ENCODE assay signal across 16 cellular contexts in the genomic region with DNA sequence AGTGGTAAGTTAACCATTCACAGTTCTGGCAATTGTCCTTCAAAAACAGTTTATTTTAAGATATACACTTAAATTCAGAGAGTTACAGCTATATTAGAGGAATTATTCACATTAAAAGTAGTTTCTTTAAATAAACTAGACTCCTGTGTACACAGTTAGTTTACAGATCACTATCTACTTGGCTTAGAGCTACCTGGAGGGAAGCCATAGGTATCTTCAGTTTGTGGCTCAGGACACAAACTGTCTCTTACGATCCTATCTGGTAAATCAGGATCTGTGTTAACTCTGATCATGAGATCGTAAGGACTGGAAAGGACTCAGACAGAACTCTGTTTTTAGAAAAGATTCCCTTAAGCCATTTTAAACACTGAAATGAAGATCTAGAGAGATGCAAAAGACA.
DNase-seq lines count a peak whose midpoint lies in the region; ATAC-seq and TF ChIP-seq lines count a peak whose summit lies in the region.
"Had no signal": no experiment of that assay in that cellular context is flagged by ENCODE, and none has a peak within 500 bp of the region (broad histone marks: within the 10 kb centered on the region; RNA-seq: fewer than 3 reads in every experiment).

No MANE protein-coding gene starts in this region.

- H3K27me3 ChIP-seq in parathyroid adenoma (ENCODE audit: control insufficient read depth, insufficient read depth, low read length) (no peaks in the 10 kb centered on the region), mammary epithelial cell (ENCODE audit: insufficient read depth, low read length) (no peaks in the 10 kb centered on the region)
- H3K27me3 ChIP-seq: BLaER1 had no signal

- no peak overlapping the region for H2AFZ ChIP-seq in parathyroid adenoma
- H2AFZ ChIP-seq in mammary epithelial cell (ENCODE audit: low read depth, low read length) = no peak overlapping the region
- H2AFZ ChIP-seq: GM23248 had no signal

- CTCF ChIA-PET in mammary epithelial cell (lab: Charles Lee; ENCODE audit: low non-redundant PET) = no interaction called here

- H3K36me3 ChIP-seq in parathyroid adenoma (ENCODE audit: control insufficient read depth, insufficient read depth, low read length) (no peaks in the 10 kb centered on the region), mammary epithelial cell (ENCODE audit: insufficient read depth, low read length) (peaks cover 6% of the 10 kb centered on the region)

- WGBS in mammary epithelial cell (ENCODE audit: low coverage, missing lambda C conversion rate) = 82% methylated on average over 2 of the region's 2 CpGs

- no peaks in the 10 kb centered on the region for H3K9me3 ChIP-seq in parathyroid adenoma (ENCODE audit: control insufficient read depth, low read length)
- H3K9me3 ChIP-seq in mammary epithelial cell (replicated peaks; ENCODE audit: insufficient read depth, low read length) = no peaks in the 10 kb centered on the region
- H3K9me3 ChIP-seq: BLaER1, Caco-2 had no signal

- intact Hi-C loops in mammary epithelial cell (cut with micrococcal nuclease) = no loop called here

- dilution Hi-C loops in mammary epithelial cell (cut with HindIII; ENCODE audit: low sequenced_read_pairs) = no loop called here

- ATAC-seq in HG03354 (IDR thresholded peaks at IDR 0.05; ENCODE audit: poor library complexity, severe bottlenecking, unreplicated experiment) = no peak
- ATAC-seq: CD8-positive, alpha-beta T cell had no signal

- DNase-seq in LNCaP clone FGC (ENCODE audit: low read depth) = peak; percentile 96
- no peak for DNase-seq in mammary epithelial cell
- DNase-seq in NCI-H2227 treated with DMSO at 0.1 percent for 48 hours (lab: John Stamatoyannopoulos, UW) = no peak
- DNase-seq: Caco-2; CD4-positive, CD25-positive, alpha-beta regulatory T cell; CD8-positive, alpha-beta T cell; DMS153; DND-41; GM23248; H7; HCEC 1CT had no signal

- H3K79me2 ChIP-seq in parathyroid adenoma (no peaks in the 10 kb centered on the region), mammary epithelial cell (ENCODE audit: insufficient read depth, low read length) (no peaks in the 10 kb centered on the region)

- no peaks in the 10 kb centered on the region for H4K20me1 ChIP-seq in mammary epithelial cell (ENCODE audit: insufficient read depth, low read length)
- H4K20me1 ChIP-seq: BLaER1 had no signal

- in situ Hi-C loops in mammary epithelial cell (cut with MboI; ENCODE audit: low sequenced_read_pairs in 2 of 2) = no loop called here

- H3K9ac ChIP-seq in parathyroid adenoma = no peak overlapping the region
- H3K9ac ChIP-seq in mammary epithelial cell (ENCODE audit: insufficient read depth, low read length) = no peak overlapping the region
- H3K9ac ChIP-seq: BLaER1, GM23248 had no signal

- no peak overlapping the region; the same call in 1 of the 2 replicates for H3K4me3 ChIP-seq in LNCaP clone FGC (ENCODE audit: low read depth, low read length)
- H3K4me3 ChIP-seq in parathyroid adenoma (ENCODE audit: low read depth, low read length) = no peak overlapping the region
- no peak overlapping the region for H3K4me3 ChIP-seq in mammary epithelial cell (replicated peaks in 1 of 3; ENCODE audit: insufficient read depth in 1 of 3, low read depth in 2 of 3, low read length in 3 of 3)
- H3K4me3 ChIP-seq: BLaER1, GM23248 had no signal

- peak overlapping the region; percentile 77 for H3K27ac ChIP-seq in VCaP
- H3K27ac ChIP-seq in parathyroid adenoma = no peak overlapping the region
- no peak overlapping the region for H3K27ac ChIP-seq in mammary epithelial cell (ENCODE audit: insufficient read depth, low read depth, low read length)
- H3K27ac ChIP-seq: BLaER1, C4-2B, GM23248 had no signal

- no TSS peak for BruUV-seq in mammary epithelial cell (replicated peaks; lab: Mats Ljungman, UMichigan)

- H3K4me2 ChIP-seq in parathyroid adenoma (ENCODE audit: low read length) (peak overlapping the region; percentile 40), mammary epithelial cell (ENCODE audit: insufficient read depth, low read depth, low read length) (no peak overlapping the region)
- H3K4me2 ChIP-seq: BLaER1 had no signal

- TF ChIP-seq CTCF in LNCaP clone FGC (IDR thresholded peaks at IDR 0.05; ENCODE audit: control insufficient read depth, extremely low read depth, insufficient read depth) = no peak
- TF ChIP-seq CTCF in VCaP (conservative IDR thresholded peaks at IDR 0.05) = no peak
- no peak for TF ChIP-seq CTCF in parathyroid adenoma (IDR thresholded peaks at IDR 0.05)
- TF ChIP-seq CTCF in mammary epithelial cell (conservative IDR thresholded peaks at IDR 0.05 in 1 of 2, IDR thresholded peaks at IDR 0.05 in 1 of 2; ENCODE audit: extremely low read depth in 1 of 2, insufficient read depth in 1 of 2, low read depth in 1 of 2, low read length in 2 of 2) = no peak

- no peaks in the 10 kb centered on the region for H3K4me1 ChIP-seq in parathyroid adenoma
- H3K4me1 ChIP-seq in mammary epithelial cell (ENCODE audit: insufficient read depth, low read length) = no peaks in the 10 kb centered on the region
- H3K4me1 ChIP-seq: BLaER1, Caco-2 had no signal
